In genomic region chr1:15425521-15425920, GRCh38 we compare ENCODE assay signal across 2 cellular contexts.
TF ChIP-seq lines count a peak whose summit lies in the region.

No MANE protein-coding gene starts in this region.

TF ChIP-seq in H1, 55 proteins besides CTCF, POLR2A, EP300 and RAD21:
- TF ChIP-seq HDAC2 (IDR thresholded peaks at IDR 0.05; ENCODE audit: borderline replicate concordance in 1 of 2, low read depth in 2 of 2, low read length in 2 of 2), result peak in 1 of 2 experiments; percentile 56; a peak in 1 of 4 replicates
- peak; percentile 79; the same call in 1 of the 2 replicates for TF ChIP-seq KDM1A (IDR thresholded peaks at IDR 0.05; ENCODE audit: borderline replicate concordance, low read length)
- no peak for TF ChIP-seq RFX5 (IDR thresholded peaks at IDR 0.05; ENCODE audit: borderline replicate concordance, low read depth, low read length)
- no peak for TF ChIP-seq CHD2 (IDR thresholded peaks at IDR 0.05; ENCODE audit: low read length)
TF ChIP-seq in H1: peak in this region for 2.

TF ChIP-seq in HEK293T, 16 proteins besides CTCF, POLR2A, EP300 and RAD21:
- no peak for TF ChIP-seq BHLHE40 (IDR thresholded peaks at IDR 0.05; ENCODE audit: borderline replicate concordance)
- TF ChIP-seq FOXA1 (IDR thresholded peaks at IDR 0.05), result no peak
- TF ChIP-seq HDGF (IDR thresholded peaks at IDR 0.05; ENCODE audit: borderline replicate concordance), result no peak
- TF ChIP-seq ELF4 (IDR thresholded peaks at IDR 0.05), result no peak
